8 cellular contexts compared by ENCODE assay signal in the genomic region with DNA sequence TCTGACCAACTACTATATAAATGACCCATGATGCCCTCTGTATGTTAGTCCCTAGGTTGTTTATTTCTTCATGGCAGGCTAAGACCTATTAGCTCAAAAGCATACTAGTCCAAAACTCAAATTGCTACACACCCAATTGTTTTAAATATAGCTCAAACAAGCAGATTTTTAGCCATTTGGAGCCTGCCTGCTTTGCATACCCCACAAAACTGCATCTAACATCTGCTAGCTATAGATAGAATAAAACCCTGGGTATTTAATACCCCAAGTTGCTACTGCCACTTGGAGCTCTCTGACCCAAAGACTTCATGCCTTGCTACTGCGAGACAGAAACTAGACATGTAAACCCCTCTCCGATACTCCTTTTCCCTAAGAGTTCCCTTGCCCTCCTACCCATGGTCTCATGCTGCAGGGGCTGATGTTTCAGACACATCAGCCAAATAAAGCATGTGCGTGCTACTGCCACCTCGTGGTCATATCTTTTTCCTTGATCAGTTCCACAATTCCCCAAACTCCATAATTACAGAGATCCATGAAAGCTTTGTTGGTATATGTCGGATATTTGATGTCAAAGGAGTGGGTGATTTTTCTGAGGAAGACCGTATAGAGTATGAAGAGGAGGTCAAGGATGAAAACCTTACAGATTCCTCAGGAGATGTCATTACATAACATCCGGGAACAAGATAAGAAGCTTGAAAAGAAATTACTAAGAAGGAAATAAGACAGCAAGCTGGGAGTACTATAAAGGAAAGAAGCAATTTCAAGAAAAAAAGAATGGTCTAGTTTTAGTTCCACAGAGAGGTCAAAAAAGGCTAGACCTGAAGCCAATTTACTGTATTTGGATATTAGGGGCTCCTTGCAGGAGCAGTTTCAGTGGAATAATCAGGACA.
DNase-seq lines count a peak whose midpoint lies in the region; ATAC-seq and TF ChIP-seq lines count a peak whose summit lies in the region.

No MANE protein-coding gene starts in this region.

- CTCF ChIA-PET in HCT116 (lab: Charles Lee): interaction anchor here (0.8 to 2.5 kb wide), 14 partner anchors 8 to 546 kb away, joined by 3 to 37 read pairs (median 4); no protein-coding TSS in a partner anchor
- CTCF ChIA-PET in mammary epithelial cell (lab: Charles Lee; ENCODE audit: low non-redundant PET): interaction anchor here (0.6 kb wide), 2 partner anchors 12 to 260 kb away, joined by 3 read pairs; no protein-coding TSS in a partner anchor

- H3K27me3 ChIP-seq in HCT116 (ENCODE audit: insufficient read depth, low read length) (no peaks in the 10 kb centered on the region), mammary epithelial cell (ENCODE audit: insufficient read depth, low read length) (no peaks in the 10 kb centered on the region), left lung (no peaks in the 10 kb centered on the region)

- no peak overlapping the region for H3K9ac ChIP-seq in HCT116 (ENCODE audit: low read length)
- H3K9ac ChIP-seq in mammary epithelial cell (ENCODE audit: insufficient read depth, low read length): no peak overlapping the region

- no peak overlapping the region for H3K4me2 ChIP-seq in HCT116 (ENCODE audit: low read length)
- H3K4me2 ChIP-seq in mammary epithelial cell (ENCODE audit: insufficient read depth, low read depth, low read length): no peak overlapping the region

- no peak overlapping the region for H3K27ac Mint-ChIP-seq in type B pancreatic cell

- H3K79me2 ChIP-seq in HCT116 (ENCODE audit: insufficient read depth, low read length): no peaks in the 10 kb centered on the region
- no peaks in the 10 kb centered on the region for H3K79me2 ChIP-seq in mammary epithelial cell (ENCODE audit: insufficient read depth, low read length)

- dilution Hi-C loops in mammary epithelial cell (cut with HindIII; ENCODE audit: low sequenced_read_pairs): loop anchor here (10.0 kb wide), 1 partner anchor 210 kb away; no protein-coding TSS in a partner anchor

- POLR2A ChIA-PET in HCT116 (lab: Charles Lee): interaction anchor here (1.0 kb wide), 1 partner anchor 260 kb away, joined by 4 read pairs; no protein-coding TSS in a partner anchor

- peak; percentile 21 to 23 for DNase-seq in activated T-cell treated with anti-CD3 and anti-CD28 coated beads, Interleukin-2, amount 50 U/mL, for 48 hours
- DNase-seq in activated T-cell treated with anti-CD3 and anti-CD28 coated beads for 4 hours: no peak
- peak; percentile 21 for DNase-seq in HCT116 (ENCODE audit: low read depth, low spot score)
- DNase-seq in NCI-H345 (lab: John Stamatoyannopoulos, UW): peak; percentile 10
- peak; percentile 21 for DNase-seq in mammary epithelial cell
- no peak for DNase-seq in left lung
- no peak for DNase-seq in type B pancreatic cell (ENCODE audit: extremely low spot score, unreplicated experiment)
- no peak for DNase-seq in posterior vena cava (ENCODE audit: low spot score)

- no peaks in the 10 kb centered on the region for H3K27me3 Mint-ChIP-seq in type B pancreatic cell

- RAD21 ChIA-PET in HCT116 (lab: Charles Lee; ENCODE audit: low non-redundant PET in 1 of 2, low total read pairs in 2 of 2, uncharacterized antibody in 2 of 2, unreplicated experiment in 2 of 2): interaction anchor here (0.6 to 1.0 kb wide), 2 partner anchors 260 to 261 kb away, joined by 3 to 5 read pairs; no protein-coding TSS in a partner anchor

- intact Hi-C loops in HCT116 (cut with micrococcal nuclease): loop anchor here (1.0 to 2.0 kb wide), 4 partner anchors 225 to 542 kb away; no protein-coding TSS in a partner anchor
- intact Hi-C loops in mammary epithelial cell (cut with micrococcal nuclease): loop anchor here (1.0 to 10.0 kb wide), 7 partner anchors 69 to 541 kb away; no protein-coding TSS in a partner anchor
- intact Hi-C loops in left lung (cut with DNase I): no loop called here
- intact Hi-C loops in posterior vena cava (cut with DNase I): loop anchor here in 1 of 2 donors (10.0 kb wide), 2 partner anchors 410 to 480 kb away; no protein-coding TSS in a partner anchor

- no peaks in the 10 kb centered on the region for H3K36me3 Mint-ChIP-seq in type B pancreatic cell

- no peak for TF ChIP-seq POLR2A in HCT116 (IDR thresholded peaks at IDR 0.05; ENCODE audit: borderline replicate concordance, extremely low read depth, insufficient read depth, insufficient read length)

- BruUV-seq in HCT116 (replicated peaks; lab: Mats Ljungman, UMichigan): no TSS peak
- no TSS peak for BruUV-seq in mammary epithelial cell (replicated peaks; lab: Mats Ljungman, UMichigan)

- H3K36me3 ChIP-seq in HCT116 (ENCODE audit: control insufficient read depth in 1 of 2, insufficient read depth in 2 of 2, low read length in 2 of 2): no peaks in the 10 kb centered on the region
- H3K36me3 ChIP-seq in mammary epithelial cell (ENCODE audit: insufficient read depth, low read length): no peaks in the 10 kb centered on the region
- H3K36me3 ChIP-seq in left lung: no peaks in the 10 kb centered on the region

- H3K4me1 ChIP-seq in HCT116 (ENCODE audit: control insufficient read depth in 1 of 2, insufficient read depth in 2 of 2, low read length in 2 of 2) (no peaks in the 10 kb centered on the region), mammary epithelial cell (ENCODE audit: insufficient read depth, low read length) (no peaks in the 10 kb centered on the region), left lung (no peaks in the 10 kb centered on the region)

- 22% methylated on average over 7 of the region's 7 CpGs for WGBS in mammary epithelial cell (ENCODE audit: low coverage, missing lambda C conversion rate)

- H3K4me1 Mint-ChIP-seq in type B pancreatic cell (ENCODE audit: unreplicated experiment): peaks cover 4% of the 10 kb centered on the region

- H3K9me3 ChIP-seq in HCT116 (ENCODE audit: control insufficient read depth in 1 of 2, insufficient read depth in 1 of 2, low read depth in 1 of 2, low read length in 2 of 2) (no peaks in the 10 kb centered on the region), mammary epithelial cell (replicated peaks; ENCODE audit: insufficient read depth, low read length) (no peaks in the 10 kb centered on the region), left lung (no peaks in the 10 kb centered on the region)

- TF ChIP-seq RAD21 in HCT116 (IDR thresholded peaks at IDR 0.05; ENCODE audit: low read depth): peak; percentile 49

- TF ChIP-seq CTCF in HCT116 (IDR thresholded peaks at IDR 0.05 in 2 of 3, conservative IDR thresholded peaks at IDR 0.05 in 1 of 3; ENCODE audit: borderline replicate concordance in 1 of 3, insufficient read depth in 1 of 3, low read depth in 2 of 3, low read length in 2 of 3): peak; percentile 49 to 78 (median 60); a peak in 5 of 6 replicates
- peak; percentile 48 to 74 for TF ChIP-seq CTCF in mammary epithelial cell (conservative IDR thresholded peaks at IDR 0.05 in 1 of 2, IDR thresholded peaks at IDR 0.05 in 1 of 2; ENCODE audit: extremely low read depth in 1 of 2, insufficient read depth in 1 of 2, low read depth in 1 of 2, low read length in 2 of 2)
- peak; percentile 51 to 61 for TF ChIP-seq CTCF in left lung (IDR thresholded peaks at IDR 0.05)
- peak; percentile 89 for TF ChIP-seq CTCF in type B pancreatic cell (conservative IDR thresholded peaks at IDR 0.05)

- no peaks in the 10 kb centered on the region for H4K20me1 ChIP-seq in HCT116 (ENCODE audit: insufficient read depth)
- H4K20me1 ChIP-seq in mammary epithelial cell (ENCODE audit: insufficient read depth, low read length): no peaks in the 10 kb centered on the region

- no peaks in the 10 kb centered on the region for H3K9me2 ChIP-seq in HCT116 (ENCODE audit: insufficient read depth)

- ATAC-seq in HCT116 (peak; percentile 78), left lung (peak; percentile 72)

- H3K27ac ChIP-seq in HCT116 (ENCODE audit: low read depth, low read length) (no peak overlapping the region), mammary epithelial cell (ENCODE audit: insufficient read depth, low read depth, low read length) (no peak overlapping the region), left lung (no peak overlapping the region)

- no peak overlapping the region for H3K4me3 ChIP-seq in HCT116 (replicated peaks in 1 of 2; ENCODE audit: low read depth in 1 of 2, low read length in 2 of 2)
- H3K4me3 ChIP-seq in mammary epithelial cell (replicated peaks in 1 of 3; ENCODE audit: insufficient read depth in 1 of 3, low read depth in 2 of 3, low read length in 3 of 3): no peak overlapping the region
- H3K4me3 ChIP-seq in left lung: no peak overlapping the region

- in situ Hi-C loops in mammary epithelial cell (cut with MboI; ENCODE audit: low sequenced_read_pairs in 2 of 2): loop anchor here in 1 of 2 donors (25.0 kb wide), 1 partner anchor 237 kb away; no protein-coding TSS in a partner anchor

- no peak overlapping the region for H3K4me3 Mint-ChIP-seq in type B pancreatic cell

- peaks cover 9% of the 10 kb centered on the region for H3K9me3 Mint-ChIP-seq in type B pancreatic cell

- H2AFZ ChIP-seq in HCT116 (ENCODE audit: low read depth, low read length, poor library complexity, severe bottlenecking) (no peak overlapping the region), mammary epithelial cell (ENCODE audit: low read depth, low read length) (no peak overlapping the region)

TF ChIP-seq in HCT116, 20 proteins besides CTCF, POLR2A, EP300 and RAD21:
- no peak for TF ChIP-seq EZH2phosphoT487 (IDR thresholded peaks at IDR 0.05; ENCODE audit: borderline replicate concordance)
- 0 out of 2 replicates have a peak, but pooled peaks have one; percentile 15 for TF ChIP-seq SRF (IDR thresholded peaks at IDR 0.05; ENCODE audit: low read depth)

Comparison
In these comparisons a context has a peak if more than half of its experiments do, and no peak if none do; other contexts are left out.
1. DNase-seq: peak in activated T-cell treated with anti-CD3 and anti-CD28 coated beads, Interleukin-2, amount 50 U/mL, for 48 hours (2 of 2), HCT116 (single experiment), NCI-H345 (single experiment) and mammary epithelial cell (single experiment); none in activated T-cell treated with anti-CD3 and anti-CD28 coated beads for 4 hours (single experiment), left lung (0 of 2), type B pancreatic cell (single experiment) and posterior vena cava (single experiment).
2. intact Hi-C loops: an anchor here in HCT116 (1.0 to 2.0 kb wide) and mammary epithelial cell (1.0 to 10.0 kb wide); none called in left lung.
3. Peak in every context shown above with its lines, with median percentiles within 50 percentile points of each other: CTCF ChIP-seq.